20 cellular contexts compared by ENCODE assay signal in genomic region chr10:76205361-76205760, GRCh38.
DNase-seq lines count a peak whose midpoint lies in the region; ATAC-seq, FAIRE-seq and TF ChIP-seq lines count a peak whose summit lies in the region.
"Had no signal": no experiment of that assay in that cellular context is flagged by ENCODE, and none has a peak within 500 bp of the region (broad histone marks: within the 10 kb centered on the region; RNA-seq: fewer than 3 reads in every experiment).

No MANE protein-coding gene starts in this region.

- H3K9me3 ChIP-seq in endodermal cell (ENCODE audit: control insufficient read depth, low read length), result no peaks in the 10 kb centered on the region
- H3K9me3 ChIP-seq: BLaER1 had no signal

- no peak for TF ChIP-seq POLR2A in GM12892 (IDR thresholded peaks at IDR 0.05; ENCODE audit: low read depth, low read length)

- H3K4me1 Mint-ChIP-seq in endodermal cell, result peaks cover 4% of the 10 kb centered on the region
- H3K4me1 Mint-ChIP-seq: CD8-positive, alpha-beta memory T cell had no signal

- no peak overlapping the region for H3K27ac Mint-ChIP-seq in endodermal cell
- H3K27ac Mint-ChIP-seq: CD8-positive, alpha-beta memory T cell had no signal

- H3K27ac ChIP-seq in endodermal cell (ENCODE audit: low read depth, low read length), result no peak overlapping the region
- H3K27ac ChIP-seq: BLaER1, PC-9, SJSA1 had no signal

- no peak for TF ChIP-seq CTCF in fibroblast of pulmonary artery (IDR thresholded peaks at IDR 0.05; ENCODE audit: low read length, missing control alignments)
- TF ChIP-seq CTCF in endodermal cell (conservative IDR thresholded peaks at IDR 0.05), result no peak

- H3K4me1 ChIP-seq in endodermal cell (ENCODE audit: control insufficient read depth, insufficient read depth, low read length), result no peaks in the 10 kb centered on the region
- H3K4me1 ChIP-seq: BLaER1, SJSA1 had no signal

- ATAC-seq in GM21528 (IDR thresholded peaks at IDR 0.05; ENCODE audit: low FRiP score, unreplicated experiment), result no peak

- no peaks in the 10 kb centered on the region for H3K36me3 Mint-ChIP-seq in endodermal cell (ENCODE audit: low read depth)

- FAIRE-seq in GM12892 (lab: Jason Lieb, UNC), result no peak
- FAIRE-seq: GM12891 had no signal

- peaks cover 8% of the 10 kb centered on the region for H3K27me3 Mint-ChIP-seq in endodermal cell (ENCODE audit: insufficient read depth)
- H3K27me3 Mint-ChIP-seq: CD8-positive, alpha-beta memory T cell had no signal

- no peak overlapping the region for H3K9ac ChIP-seq in endodermal cell (ENCODE audit: extremely low read depth, low read length, poor library complexity, severe bottlenecking)
- H3K9ac ChIP-seq: BLaER1 had no signal

- 80 to 87% methylated on average over 1 to 2 of the region's 2 CpGs for WGBS in endodermal cell (ENCODE audit: insufficient coverage in 1 of 2, insufficient read length in 1 of 2), 2 experiments

- no peaks in the 10 kb centered on the region for H3K27me3 ChIP-seq in endodermal cell (ENCODE audit: control insufficient read depth, insufficient read depth, low read length, poor library complexity, severe bottlenecking)
- H3K27me3 ChIP-seq: BLaER1, SJSA1 had no signal

- H3K4me3 ChIP-seq in fibroblast of pulmonary artery (replicated peaks; ENCODE audit: low read depth, low read length) (no peak overlapping the region), endodermal cell (ENCODE audit: low read length) (no peak overlapping the region)
- H3K4me3 ChIP-seq: BLaER1, PC-9, SJSA1 had no signal

- H3K36me3 ChIP-seq in endodermal cell (ENCODE audit: control insufficient read depth, insufficient read depth, low read length), result no peaks in the 10 kb centered on the region
- H3K36me3 ChIP-seq: BLaER1, SJSA1 had no signal

- DNase-seq in GM03348 (ENCODE audit: low spot score) (peak; percentile 36), amniotic epithelial cell (ENCODE audit: low read depth) (peak; percentile 72), fibroblast of pulmonary artery (ENCODE audit: low read depth) (peak; percentile 45), GM12892 (ENCODE audit: insufficient read length) (no peak), endodermal cell (no peak), NCI-H69 (lab: John Stamatoyannopoulos, UW) (no peak)
- DNase-seq: CD8-positive, alpha-beta memory T cell; DMS79 treated with DMSO at 0.1 percent for 48 hours; GDM1; GOT3; KG1; NCI-H1436; NCI-H2029; NCI-H510A; NCI-H82; PC-9 had no signal

- H3K9me3 Mint-ChIP-seq in endodermal cell, result no peaks in the 10 kb centered on the region

- no peak overlapping the region for H3K4me3 Mint-ChIP-seq in endodermal cell
- H3K4me3 Mint-ChIP-seq: CD8-positive, alpha-beta memory T cell had no signal

Comparison
In these comparisons a context has a peak if more than half of its experiments do, and no peak if none do; other contexts are left out.
1. DNase-seq: peak in GM03348 (single experiment), amniotic epithelial cell (single experiment) and fibroblast of pulmonary artery (single experiment); none in GM12892 (single experiment), endodermal cell (single experiment) and NCI-H69 (single experiment).